Comparison of ENCODE assay signal across 8 cellular contexts in genomic region chr19:10654610-10655456, GRCh38. TPM values are rescaled to one million over a fixed set of nuclear protein-coding genes. Genes with fewer than 3 reads are reported as not detected.
DNase-seq lines count a peak whose midpoint lies in the region; ATAC-seq and TF ChIP-seq lines count a peak whose summit lies in the region.

No MANE protein-coding gene starts in this region.

- ATAC-seq in GM19035 (IDR thresholded peaks at IDR 0.05; ENCODE audit: unreplicated experiment): peak; percentile 24
- peak; percentile 1 for ATAC-seq in activated naive CD8-positive, alpha-beta T cell treated with anti-CD3 and anti-CD28 coated beads, Interleukin-2, amount 50 U/mL, for 24 hours

- H3K4me3 ChIP-seq in SJCRH30 (peak overlapping the region; percentile 91), right atrium auricular region (peak overlapping the region; percentile 92 to 98), retinal pigment epithelial cell (ENCODE audit: low read length) (peak overlapping the region; percentile 96)

- DNase-seq in AG08396 (ENCODE audit: low spot score): peak; percentile 93
- peak; percentile 21 for DNase-seq in HT1080 (ENCODE audit: low read depth)
- peak; percentile 74 to 76 for DNase-seq in SJCRH30
- peak; percentile 73 for DNase-seq in activated naive CD8-positive, alpha-beta T cell treated with anti-CD3 and anti-CD28 coated beads, Interleukin-2, amount 50 U/mL, for 24 hours
- DNase-seq in right atrium auricular region (ENCODE audit: low spot score): no peak
- DNase-seq in retinal pigment epithelial cell (ENCODE audit: low read depth): no peak
- DNase-seq in hippocampal formation (lab: John Stamatoyannopoulos, UW): no peak

- H3K27me3 ChIP-seq in SJCRH30: no peaks in the 10 kb centered on the region
- no peaks in the 10 kb centered on the region for H3K27me3 ChIP-seq in right atrium auricular region

- H3K27ac ChIP-seq in SJCRH30 (peak overlapping the region; percentile 99), right atrium auricular region (peak overlapping the region; percentile 98 to 100)

- peaks cover 36% of the 10 kb centered on the region for H3K36me3 ChIP-seq in SJCRH30
- H3K36me3 ChIP-seq in right atrium auricular region: no peaks in the 10 kb centered on the region

- peak overlapping the region; percentile 98 for H3K27ac Mint-ChIP-seq in activated naive CD8-positive, alpha-beta T cell treated with anti-CD3 and anti-CD28 coated beads, Interleukin-2, amount 50 U/mL, for 24 hours

- H3K4me1 Mint-ChIP-seq in activated naive CD8-positive, alpha-beta T cell treated with anti-CD3 and anti-CD28 coated beads, Interleukin-2, amount 50 U/mL, for 24 hours: peaks cover 64% of the 10 kb centered on the region

- no peaks in the 10 kb centered on the region for H3K9me3 Mint-ChIP-seq in activated naive CD8-positive, alpha-beta T cell treated with anti-CD3 and anti-CD28 coated beads, Interleukin-2, amount 50 U/mL, for 24 hours

- no peaks in the 10 kb centered on the region for H3K9me3 ChIP-seq in SJCRH30 (replicated peaks)
- no peaks in the 10 kb centered on the region for H3K9me3 ChIP-seq in right atrium auricular region

- peaks cover 2% of the 10 kb centered on the region for H3K27me3 Mint-ChIP-seq in activated naive CD8-positive, alpha-beta T cell treated with anti-CD3 and anti-CD28 coated beads, Interleukin-2, amount 50 U/mL, for 24 hours

- peak overlapping the region; percentile 96 for H3K4me3 Mint-ChIP-seq in activated naive CD8-positive, alpha-beta T cell treated with anti-CD3 and anti-CD28 coated beads, Interleukin-2, amount 50 U/mL, for 24 hours

- peaks cover 47% of the 10 kb centered on the region for H3K36me3 Mint-ChIP-seq in activated naive CD8-positive, alpha-beta T cell treated with anti-CD3 and anti-CD28 coated beads, Interleukin-2, amount 50 U/mL, for 24 hours (ENCODE audit: low read depth)

- H3K4me1 ChIP-seq in SJCRH30 (peaks cover 12% of the 10 kb centered on the region), right atrium auricular region (peaks cover 0 to 56% of the 10 kb centered on the region in 2 donors)

- no peak for TF ChIP-seq CTCF in right atrium auricular region (IDR thresholded peaks at IDR 0.05)
- no peak for TF ChIP-seq CTCF in retinal pigment epithelial cell (conservative IDR thresholded peaks at IDR 0.05; ENCODE audit: low read depth, low read length)

RNA-seq across cellular contexts. Expression of gene ILF3, which starts 0.7 kb away (rescaled TPM):
- 169 and 184 TPM in 2 replicates for total RNA-seq in HT1080 (2014; rRNA removed; shearing (Covaris generic))
- 178 and 200 TPM in 2 replicates for polyA plus RNA-seq in HT1080 (2015; cell fraction: cytosol; rRNA removed)
- polyA plus RNA-seq in HT1080 (2015; cell fraction: nucleus; rRNA removed): 470 and 506 TPM in 2 replicates
- total RNA-seq in SJCRH30 (2014; rRNA removed; shearing (Covaris generic)): 277 and 302 TPM in 2 replicates
- 10 to 100 TPM; 59.2 to 75.1 TPM for total RNA-seq in right atrium auricular region

RNA-seq across cellular contexts. Expression of gene SLC44A2, which starts 29.5 kb away (rescaled TPM):
- 1.6 and 1.8 TPM in 2 replicates for total RNA-seq in HT1080 (2014; rRNA removed; shearing (Covaris generic))
- 24.9 and 25.1 TPM in 2 replicates for polyA plus RNA-seq in HT1080 (2015; cell fraction: cytosol; rRNA removed)
- 26.7 and 29.7 TPM in 2 replicates for polyA plus RNA-seq in HT1080 (2015; cell fraction: nucleus; rRNA removed)
- total RNA-seq in SJCRH30 (2014; rRNA removed; shearing (Covaris generic)): 70.3 and 73.5 TPM in 2 replicates
- total RNA-seq in right atrium auricular region: 10 to 100 TPM; 91.3 to 96.2 TPM

RNA-seq across cellular contexts. Expression of gene QTRT1, which starts 46.4 kb away (rescaled TPM):
- total RNA-seq in HT1080 (2014; rRNA removed; shearing (Covaris generic)): 41.2 and 42.2 TPM in 2 replicates
- polyA plus RNA-seq in HT1080 (2015; cell fraction: cytosol; rRNA removed): 28.7 and 35.0 TPM in 2 replicates
- 117 and 130 TPM in 2 replicates for polyA plus RNA-seq in HT1080 (2015; cell fraction: nucleus; rRNA removed)
- 13.2 and 14.6 TPM in 2 replicates for total RNA-seq in SJCRH30 (2014; rRNA removed; shearing (Covaris generic))
- total RNA-seq in right atrium auricular region: 10 to 100 TPM; 15.2 to 15.8 TPM

Comparison
In these comparisons a context has a peak if more than half of its experiments do, and no peak if none do; other contexts are left out.
1. DNase-seq: peak in AG08396 (single experiment), HT1080 (single experiment), SJCRH30 (2 of 2) and activated naive CD8-positive, alpha-beta T cell treated with anti-CD3 and anti-CD28 coated beads, Interleukin-2, amount 50 U/mL, for 24 hours (single experiment); none in right atrium auricular region (single experiment), retinal pigment epithelial cell (single experiment) and hippocampal formation (0 of 2).
2. RNA of gene SLC44A2, which starts 29.5 kb away (total RNA-seq): 91.3 to 96.2 TPM in right atrium auricular region and 70.3 to 73.5 TPM in SJCRH30; 1.6 to 1.8 TPM in HT1080; every median in the first group is over 10 times any median in the second.
3. Peak in every context shown above with its lines, with median percentiles within 50 percentile points of each other: H3K4me3 ChIP-seq.